In the genomic region with DNA sequence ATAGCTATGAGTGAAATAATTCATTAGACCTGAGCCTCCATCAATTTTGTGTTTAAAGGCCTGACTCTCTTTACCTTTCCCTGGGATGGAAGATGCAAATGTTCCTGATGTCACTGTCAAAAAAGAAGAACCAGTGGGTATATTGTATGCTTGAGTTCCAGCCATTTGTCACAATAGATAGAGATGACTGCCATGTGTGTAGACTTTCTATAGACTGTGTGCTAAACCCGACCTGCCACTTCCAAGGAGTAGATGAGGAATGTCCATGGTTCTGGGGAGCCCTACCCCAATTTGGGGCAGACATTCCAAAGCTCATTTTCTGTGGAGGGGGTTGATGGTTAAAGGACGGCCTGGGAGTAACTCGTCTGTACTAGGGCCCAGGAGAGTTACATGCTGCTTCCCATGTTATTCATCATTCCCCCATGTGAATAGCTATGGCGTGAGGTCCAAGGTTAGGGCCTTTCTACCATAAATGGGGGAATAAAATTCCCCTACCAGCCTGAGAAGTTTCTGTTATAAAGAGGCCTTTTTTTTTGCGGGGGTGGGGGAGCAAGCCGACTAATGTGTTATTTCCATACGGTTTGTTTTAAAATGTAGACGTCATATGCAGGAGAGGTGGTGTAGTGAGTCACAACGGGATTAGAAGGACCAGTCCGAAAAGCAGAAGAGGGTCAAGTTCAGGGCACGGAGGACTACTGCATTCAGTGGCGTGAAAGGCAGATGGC, we compare ENCODE assay signal across 10 cellular contexts. TPM values are rescaled to one million over a fixed set of nuclear protein-coding genes. Genes with fewer than 3 reads are reported as not detected.
DNase-seq lines count a peak whose midpoint lies in the region; ATAC-seq and TF ChIP-seq lines count a peak whose summit lies in the region.
"Had no signal": no experiment of that assay in that cellular context is flagged by ENCODE, and none has a peak within 500 bp of the region (broad histone marks: within the 10 kb centered on the region; RNA-seq: fewer than 3 reads in every experiment).

No MANE protein-coding gene starts in this region.

- BruUV-seq in A673 (replicated peaks; lab: Mats Ljungman, UMichigan) = TSS peak; percentile 81

- peak; percentile 67 for ATAC-seq in GM19023 (IDR thresholded peaks at IDR 0.05; ENCODE audit: unreplicated experiment)
- no peak for ATAC-seq in GM18511 (IDR thresholded peaks at IDR 0.05; ENCODE audit: unreplicated experiment)

- TF ChIP-seq CTCF in A673 (conservative IDR thresholded peaks at IDR 0.05; ENCODE audit: low read depth, low read length) = no peak
- no peak for TF ChIP-seq CTCF in esophagus squamous epithelium (IDR thresholded peaks at IDR 0.05)
- TF ChIP-seq CTCF in prostate gland (IDR thresholded peaks at IDR 0.05) = no peak

- CTCF ChIA-PET in A673 (lab: Charles Lee) = no interaction called here
- CTCF ChIA-PET in HEK293T (lab: Yijun Ruan, JAX) = interaction anchor here (0.5 to 1.1 kb wide), 2 partner anchors 103 to 111 kb away, joined by 3 read pairs; no protein-coding TSS in a partner anchor

- no peak for DNase-seq in A673 (ENCODE audit: low spot score)
- peak; percentile 89 for DNase-seq in RPMI7951 (ENCODE audit: low read depth)
- no peak for DNase-seq in esophagus squamous epithelium (lab: John Stamatoyannopoulos, UW)
- DNase-seq in prostate gland (ENCODE audit: low spot score) = no peak
- DNase-seq in OCI-M1 (lab: John Stamatoyannopoulos, UW) = no peak
- DNase-seq in HEK293T (ENCODE audit: extremely low spot score) = no peak
- DNase-seq: Karpas-422, SHP77 treated with DMSO at 0.1 percent for 48 hours had no signal

- peaks cover 2% of the 10 kb centered on the region for H3K9me3 ChIP-seq in A673 (ENCODE audit: low read depth, low read length, poor library complexity, severe bottlenecking)
- peaks cover 0 to 2% (median 1%) of the 10 kb centered on the region in 3 donors for H3K9me3 ChIP-seq in esophagus squamous epithelium
- H3K9me3 ChIP-seq in prostate gland = no peaks in the 10 kb centered on the region

- no peaks in the 10 kb centered on the region for H3K36me3 ChIP-seq in A673 (ENCODE audit: insufficient read depth, low read length, poor library complexity, severe bottlenecking)
- no peaks in the 10 kb centered on the region for H3K36me3 ChIP-seq in esophagus squamous epithelium
- no peaks in the 10 kb centered on the region for H3K36me3 ChIP-seq in prostate gland

- POLR2A ChIA-PET in A673 (lab: Charles Lee; ENCODE audit: low non-redundant PET) = interaction anchor here (0.6 kb wide), 1 partner anchor 149 kb away, joined by 3 read pairs; no protein-coding TSS in a partner anchor
- POLR2A ChIA-PET in HEK293T (lab: Yijun Ruan, JAX) = no interaction called here

- H3K27me3 ChIP-seq in A673 (replicated peaks; ENCODE audit: insufficient read depth, low read depth, low read length, poor library complexity) (no peaks in the 10 kb centered on the region), esophagus squamous epithelium (no peaks in the 10 kb centered on the region), prostate gland (replicated peaks; ENCODE audit: insufficient read depth) (no peaks in the 10 kb centered on the region)

- peak overlapping the region; percentile 62 for H3K27ac ChIP-seq in A673 (ENCODE audit: low read depth, low read length, poor library complexity, severe bottlenecking)
- peak overlapping the region; percentile 63 to 73 (median 65) for H3K27ac ChIP-seq in esophagus squamous epithelium
- H3K27ac ChIP-seq in prostate gland = no peak overlapping the region

- 30 to 34% methylated on average over 10 to 12 of the region's 12 CpGs for WGBS in esophagus squamous epithelium, 2 donors
- WGBS in prostate gland = 79% methylated on average over 12 of the region's 12 CpGs

- H3K4me1 ChIP-seq in A673 (ENCODE audit: insufficient read depth, low read length, poor library complexity, severe bottlenecking) = peaks cover 30% of the 10 kb centered on the region
- H3K4me1 ChIP-seq in esophagus squamous epithelium = peaks cover 7 to 40% (median 30%) of the 10 kb centered on the region in 3 donors
- no peaks in the 10 kb centered on the region for H3K4me1 ChIP-seq in prostate gland (replicated peaks)

- no peak for TF ChIP-seq POLR2A in esophagus squamous epithelium (IDR thresholded peaks at IDR 0.05)
- TF ChIP-seq POLR2A in prostate gland (IDR thresholded peaks at IDR 0.05) = no peak

- intact Hi-C loops in A673 (cut with micrococcal nuclease; ENCODE audit: unreplicated experiment) (no loop called here), esophagus squamous epithelium (cut with DNase I) (no loop called here), prostate gland (cut with DNase I) (no loop called here)

- H3K4me3 ChIP-seq in A673 (ENCODE audit: low read depth, low read length, poor library complexity, severe bottlenecking) (no peak overlapping the region), esophagus squamous epithelium (no peak overlapping the region), prostate gland (no peak overlapping the region)

TF ChIP-seq in HEK293T, 16 proteins besides CTCF, POLR2A, EP300 and RAD21:
- TF ChIP-seq LEF1 (IDR thresholded peaks at IDR 0.05; ENCODE audit: borderline replicate concordance) (no peak), ARNT (IDR thresholded peaks at IDR 0.05) (no peak), SP1 (IDR thresholded peaks at IDR 0.05) (no peak), ELF4 (IDR thresholded peaks at IDR 0.05) (no peak), SUZ12 (IDR thresholded peaks at IDR 0.05) (no peak)

RNA-seq across cellular contexts. Expression of a gene that starts 24.1 kb away (rescaled TPM):
- total RNA-seq in A673 (2021) = 1.3 and 2.1 TPM in 2 replicates
- 57.5 and 71.6 TPM in 2 replicates for total RNA-seq in RPMI7951 (2014; rRNA removed; shearing (Covaris generic))
- 10 to 100 TPM in 1 of 4 donors, 1 to 10 TPM in 3; 1.3 to 16.5 (median 4.4) TPM for total RNA-seq in esophagus squamous epithelium
- not detected for total RNA-seq in prostate gland

RNA-seq across cellular contexts. Expression of a gene that starts 28.2 kb away (rescaled TPM):
- total RNA-seq in A673 (2021) (5.4 and 6.3 TPM in 2 replicates), esophagus squamous epithelium (10 to 100 TPM in 1 of 4 donors, 1 to 10 TPM in 2, under 1 TPM in 1; 0.53 to 37.4 (median 4.3) TPM), prostate gland (10 to 100 TPM in 1 of 2 donors, not detected in 1; 27.4 TPM)
- total RNA-seq in RPMI7951 (2014; rRNA removed; shearing (Covaris generic)) = 1.9 and 2.3 TPM in 2 replicates

RNA-seq across cellular contexts. Expression of a gene that starts 48.1 kb away (rescaled TPM):
- total RNA-seq in A673 (2021) (48.1 and 49.6 TPM in 2 replicates), esophagus squamous epithelium (10 to 100 TPM in 1 of 4 donors, 1 to 10 TPM in 3; 4.3 to 14.4 (median 6.7) TPM), prostate gland (1 to 10 TPM in 1 of 2 donors, under 1 TPM in 1; 0.23 to 3.1 TPM)
- total RNA-seq in RPMI7951 (2014; rRNA removed; shearing (Covaris generic)) = 47.1 and 61.9 TPM in 2 replicates

Comparison
In these comparisons a context has a peak if more than half of its experiments do, and no peak if none do; other contexts are left out.
1. H3K27ac ChIP-seq: peak in A673 (single experiment) and esophagus squamous epithelium (4 of 4); none in prostate gland (0 of 2).